Comparison of ENCODE assay signal across 27 cellular contexts in genomic region chr2:16091576-16092282, GRCh38.
"Had no signal": no experiment of that assay in that cellular context is flagged by ENCODE, and none has a peak within 500 bp of the region (broad histone marks: within the 10 kb centered on the region; RNA-seq: fewer than 3 reads in every experiment).

No MANE protein-coding gene starts in this region.

- H3K4me1 ChIP-seq: parathyroid adenoma, right atrium auricular region, suprapubic skin, tibial artery, uterus had no signal

- H3K9me3 Mint-ChIP-seq: mesothelial cell of epicardium; natural killer cell; nephron progenitor cell; stimulated activated naive CD8-positive, alpha-beta T cell treated with anti-CD3 and anti-CD28 coated beads, Interleukin-15, Interleukin-2, amounts not matched to agents 100 ng/mL and 50 ng/mL, for 24 hours; type B pancreatic cell had no signal

- H3K36me3 Mint-ChIP-seq: mesothelial cell of epicardium; naive B cell; natural killer cell; stimulated activated effector memory CD8-positive, alpha-beta T cell treated with anti-CD3 and anti-CD28 coated beads, Interleukin-12 subunit alpha, Interleukin-12 subunit beta, amount 100 ng/mL, for 72 hours; type B pancreatic cell had no signal

- H3K27ac Mint-ChIP-seq: mesothelial cell of epicardium; naive B cell; natural killer cell; nephron progenitor cell; stimulated activated effector memory CD8-positive, alpha-beta T cell treated with anti-CD3 and anti-CD28 coated beads, Interleukin-12 subunit alpha, Interleukin-12 subunit beta, amount 100 ng/mL, for 72 hours; stimulated activated naive CD8-positive, alpha-beta T cell treated with anti-CD3 and anti-CD28 coated beads, Interleukin-15, Interleukin-2, amounts not matched to agents 100 ng/mL and 50 ng/mL, for 24 hours; type B pancreatic cell had no signal

- H3K27me3 Mint-ChIP-seq: stimulated activated naive CD8-positive, alpha-beta T cell treated with anti-CD3 and anti-CD28 coated beads, Interleukin-15, Interleukin-2, amounts not matched to agents 100 ng/mL and 50 ng/mL, for 24 hours; type B pancreatic cell had no signal

- H3K9me3 ChIP-seq: heart left ventricle, left ventricle myocardium inferior, neutrophil, right atrium auricular region, suprapubic skin, thoracic aorta, tibial artery, uterus had no signal

- H3K4me3 ChIP-seq: heart left ventricle, hepatocyte, left ventricle myocardium inferior, lung, right atrium auricular region, skin epidermis, suprapubic skin, thoracic aorta, tibial artery, uterus had no signal

- H3K4me3 Mint-ChIP-seq: mesothelial cell of epicardium; naive B cell; natural killer cell; nephron progenitor cell; stimulated activated effector memory CD8-positive, alpha-beta T cell treated with anti-CD3 and anti-CD28 coated beads, Interleukin-12 subunit alpha, Interleukin-12 subunit beta, amount 100 ng/mL, for 72 hours; stimulated activated naive CD8-positive, alpha-beta T cell treated with anti-CD3 and anti-CD28 coated beads, Interleukin-15, Interleukin-2, amounts not matched to agents 100 ng/mL and 50 ng/mL, for 24 hours; type B pancreatic cell had no signal

- DNase-seq: heart left ventricle; islet precursor cell; left ventricle myocardium inferior; mesendoderm; naive B cell; natural killer cell; nephron progenitor cell; occipital lobe; stimulated activated CD4-positive, alpha-beta T cell treated with anti-CD3 and anti-CD28 coated beads, Interleukin-12 subunit alpha, Interleukin-12 subunit beta, amount 100 ng/mL, for 4 hours; stimulated activated CD4-positive, alpha-beta T cell treated with anti-CD3 and anti-CD28 coated beads, Interleukin-15, amount 100 ng/mL, for 24 hours; stimulated activated CD4-positive, alpha-beta T cell treated with anti-CD3 and anti-CD28 coated beads, Interleukin-4, amount 100 ng/mL, for 24 hours; stimulated activated naive CD4-positive, alpha-beta T cell; tibial artery; uterus had no signal

- H3K4me1 Mint-ChIP-seq: mesothelial cell of epicardium; naive B cell; natural killer cell; stimulated activated effector memory CD8-positive, alpha-beta T cell treated with anti-CD3 and anti-CD28 coated beads, Interleukin-12 subunit alpha, Interleukin-12 subunit beta, amount 100 ng/mL, for 72 hours had no signal

- H3K4me2 ChIP-seq: hepatocyte had no signal

- H3K27ac ChIP-seq: heart left ventricle, hepatocyte, left ventricle myocardium inferior, neutrophil, parathyroid adenoma, right atrium auricular region, skin epidermis, suprapubic skin, thoracic aorta, tibial artery, uterus had no signal

- ATAC-seq: heart left ventricle, natural killer cell, sciatic nerve had no signal
